Comparison of ENCODE assay signal across 16 cellular contexts in genomic region chr2:69567909-69568300, GRCh38.
DNase-seq lines count a peak whose midpoint lies in the region; ATAC-seq and TF ChIP-seq lines count a peak whose summit lies in the region.
"Had no signal": no experiment of that assay in that cellular context is flagged by ENCODE, and none has a peak within 500 bp of the region (broad histone marks: within the 10 kb centered on the region; RNA-seq: fewer than 3 reads in every experiment).

No MANE protein-coding gene starts in this region.

- no peak overlapping the region for H3K9ac ChIP-seq in GM23248

- H3K36me3 ChIP-seq in GM23248 (ENCODE audit: low read depth): no peaks in the 10 kb centered on the region
- no peaks in the 10 kb centered on the region for H3K36me3 ChIP-seq in osteoblast (ENCODE audit: insufficient read depth, low read length)
- H3K36me3 ChIP-seq: sigmoid colon had no signal

- H3K27me3 ChIP-seq in GM23248 (replicated peaks; ENCODE audit: insufficient read depth) (no peaks in the 10 kb centered on the region), osteoblast (ENCODE audit: insufficient read depth, low read length) (no peaks in the 10 kb centered on the region)
- H3K27me3 ChIP-seq: sigmoid colon had no signal

- H3K79me2 ChIP-seq in GM23248 (ENCODE audit: insufficient read depth) (peaks cover 99% of the 10 kb centered on the region), osteoblast (ENCODE audit: insufficient read depth, low read length) (peaks cover 89% of the 10 kb centered on the region)

- peak overlapping the region; percentile 21 for H3K27ac ChIP-seq in GM23248
- H3K27ac ChIP-seq in osteoblast (ENCODE audit: low read depth, low read length): peak overlapping the region; percentile 22
- H3K27ac ChIP-seq: sigmoid colon had no signal

- ATAC-seq in activated naive CD4-positive, alpha-beta T cell treated with anti-CD3 and anti-CD28 coated beads, Interleukin-2, amount 50 U/mL, for 72 hours: no peak

- no peaks in the 10 kb centered on the region for H3K36me3 Mint-ChIP-seq in activated naive CD4-positive, alpha-beta T cell treated with anti-CD3 and anti-CD28 coated beads, Interleukin-2, amount 50 U/mL, for 72 hours

- H3K9me2 ChIP-seq in GM23248 (ENCODE audit: insufficient read depth): no peaks in the 10 kb centered on the region

- H3K4me2 ChIP-seq in GM23248 (ENCODE audit: unreplicated experiment) (no peak overlapping the region), osteoblast (ENCODE audit: insufficient read depth, low read length) (no peak overlapping the region)

- peak overlapping the region; percentile 1 to 27 for H3K27ac Mint-ChIP-seq in activated naive CD4-positive, alpha-beta T cell treated with anti-CD3 and anti-CD28 coated beads, Interleukin-2, amount 50 U/mL, for 72 hours

- TF ChIP-seq CTCF in osteoblast (IDR thresholded peaks at IDR 0.05; ENCODE audit: extremely low read depth, low read depth, low read length): no peak

- H4K20me1 ChIP-seq in GM23248 (ENCODE audit: insufficient read depth): peaks cover 11% of the 10 kb centered on the region; the same call in 1 of the 2 replicates
- H4K20me1 ChIP-seq in osteoblast (ENCODE audit: insufficient read depth, low read length): peaks cover 69% of the 10 kb centered on the region

- peaks cover 49% of the 10 kb centered on the region for H3F3A ChIP-seq in GM23248 (ENCODE audit: insufficient read depth)

- H3K4me1 ChIP-seq in GM23248 (ENCODE audit: insufficient read depth): peaks cover 35% of the 10 kb centered on the region
- H3K4me1 ChIP-seq in osteoblast (ENCODE audit: insufficient read depth, low read length): peaks cover 37% of the 10 kb centered on the region

- H3K9me3 ChIP-seq in GM23248 (ENCODE audit: low read depth) (no peaks in the 10 kb centered on the region), osteoblast (ENCODE audit: low read depth, low read length) (no peaks in the 10 kb centered on the region)
- H3K9me3 ChIP-seq: sigmoid colon had no signal

- 47 to 59% methylated on average over 6 of the region's 6 CpGs for WGBS in GM23248 (ENCODE audit: low coverage in 1 of 2, low lambda C conversion rate in 2 of 2, missing lambda C conversion rate in 2 of 2), 2 experiments

- no peak overlapping the region for H2AFZ ChIP-seq in GM23248
- no peak overlapping the region for H2AFZ ChIP-seq in osteoblast (ENCODE audit: low read length)

- H3K4me3 ChIP-seq in GM23248 (no peak overlapping the region), osteoblast (ENCODE audit: insufficient read depth, low read length) (no peak overlapping the region)
- H3K4me3 ChIP-seq: sigmoid colon had no signal

- DNase-seq in activated naive CD4-positive, alpha-beta T cell treated with anti-CD3 and anti-CD28 coated beads, Interleukin-2, amount 50 U/mL, for 72 hours (ENCODE audit: low spot score in 2 of 2): no peak
- DNase-seq in activated naive CD4-positive, alpha-beta T cell treated with anti-CD3 and anti-CD28 coated beads, Interleukin-2, amount 50 U/mL, for 16 hours: no peak
- peak; percentile 19 for DNase-seq in GM23248
- DNase-seq in cerebellar cortex (ENCODE audit: low spot score): peak; percentile 63
- DNase-seq in osteoblast (ENCODE audit: insufficient read length, low spot score, missing footprints): no peak
- DNase-seq in activated CD8-positive, alpha-beta memory T cell treated with anti-CD3 and anti-CD28 coated beads for 24 hours: no peak
- no peak for DNase-seq in GM19240 (ENCODE audit: insufficient read length, low spot score)
- no peak for DNase-seq in RPMI8226
- DNase-seq: activated CD4-positive, alpha-beta T cell treated with anti-CD3 and anti-CD28 coated beads, Interleukin-2, amount 50 U/mL, for 48 hours; cerebellar nuclear complex; GF-D8; NCI-H1417; NCI-H526 treated with DMSO at 0.1 percent for 48 hours; sigmoid colon; stimulated activated CD4-positive, alpha-beta T cell treated with anti-CD3 and anti-CD28 coated beads, Interleukin-2, amount 100 ng/mL, for 24 hours; substantia nigra had no signal

- in situ Hi-C loops in GM23248 (cut with MboI): loop anchor here (5.0 kb wide), 1 partner anchor 144 kb away; no protein-coding TSS in a partner anchor

- no peaks in the 10 kb centered on the region for H3K9me3 Mint-ChIP-seq in activated naive CD4-positive, alpha-beta T cell treated with anti-CD3 and anti-CD28 coated beads, Interleukin-2, amount 50 U/mL, for 72 hours

Comparison
In these comparisons a context has a peak if more than half of its experiments do, and no peak if none do; other contexts are left out.
1. DNase-seq: peak in GM23248 (single experiment) and cerebellar cortex (single experiment); none in activated naive CD4-positive, alpha-beta T cell treated with anti-CD3 and anti-CD28 coated beads, Interleukin-2, amount 50 U/mL, for 72 hours (0 of 2), activated naive CD4-positive, alpha-beta T cell treated with anti-CD3 and anti-CD28 coated beads, Interleukin-2, amount 50 U/mL, for 16 hours (single experiment), osteoblast (single experiment), activated CD8-positive, alpha-beta memory T cell treated with anti-CD3 and anti-CD28 coated beads for 24 hours (single experiment), GM19240 (single experiment) and RPMI8226 (single experiment).